In the genomic region with DNA sequence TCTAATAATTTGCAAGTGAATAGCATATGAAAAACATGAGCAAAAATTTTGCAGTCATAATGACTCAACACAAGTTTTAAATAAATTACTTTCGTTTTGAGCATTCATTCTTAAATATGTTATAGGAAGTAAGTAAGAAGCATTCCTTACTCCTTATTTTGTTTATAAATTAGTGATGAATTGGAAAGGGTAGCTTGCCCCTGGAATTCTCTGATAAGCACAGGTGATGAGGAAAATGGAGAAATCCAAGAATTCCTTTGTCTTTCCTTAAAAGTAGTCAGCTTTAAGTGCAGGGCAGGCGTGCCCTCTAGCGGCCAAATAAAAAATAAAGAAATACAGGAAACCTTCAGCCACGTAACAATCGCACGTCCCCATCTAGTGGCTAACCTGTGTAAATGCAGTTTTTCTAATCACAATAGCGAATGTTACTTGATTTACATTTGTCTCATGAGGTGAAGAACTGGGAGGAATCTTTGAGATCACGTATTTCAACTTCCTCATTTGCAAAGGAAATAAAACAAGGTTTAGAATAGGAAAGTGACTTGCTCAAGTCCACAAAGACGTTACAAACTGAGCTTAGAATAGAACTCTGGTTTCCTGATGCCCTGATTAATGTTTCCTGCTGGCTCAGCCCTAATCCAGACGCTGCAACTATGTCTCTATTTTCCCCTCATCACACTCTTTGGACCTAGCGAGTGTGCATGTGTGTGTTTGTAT, we compare ENCODE assay signal across 8 cellular contexts. TPM values are rescaled to one million over a fixed set of nuclear protein-coding genes. Genes with fewer than 3 reads are reported as not detected.
A peak's percentile ranks its signal among the peaks of the same experiment; 100 is the strongest.
DNase-seq lines count a peak whose midpoint lies in the region; TF ChIP-seq lines count a peak whose summit lies in the region.

No MANE protein-coding gene starts in this region.

- DNase-seq in GM12865 (ENCODE audit: low read depth) = peak; percentile 90
- DNase-seq in HFFc6 = peak; percentile 76
- DNase-seq in adipocyte (ENCODE audit: low read depth) = peak; percentile 93
- peak; percentile 47 for DNase-seq in hepatic stellate cell (ENCODE audit: low spot score)
- DNase-seq in smooth muscle cell (lab: John Stamatoyannopoulos, UW; ENCODE audit: unreplicated experiment) = no peak
- DNase-seq in NCI-H1092 (lab: John Stamatoyannopoulos, UW) = no peak
- no peak for DNase-seq in NCI-H2107 treated with DMSO at 0.1 percent for 48 hours (lab: John Stamatoyannopoulos, UW; ENCODE audit: unreplicated experiment)

- H3K9me2 ChIP-seq in OCI-LY1 (ENCODE audit: low read depth, low read length) = no peaks in the 10 kb centered on the region

- H3K4me3 ChIP-seq in GM12865 (ENCODE audit: low read depth, low read length) (peak overlapping the region; percentile 36), OCI-LY1 (ENCODE audit: low read depth, low read length, poor library complexity, severe bottlenecking) (peak overlapping the region; percentile 33), adipocyte (ENCODE audit: low read length) (peak overlapping the region; percentile 68), smooth muscle cell (peak overlapping the region; percentile 7)

- H3K4me3 Mint-ChIP-seq in HFFc6 = peak overlapping the region; percentile 73

- H3K4me1 ChIP-seq in OCI-LY1 (ENCODE audit: insufficient read depth, low read length, severe bottlenecking) = peaks cover 4% of the 10 kb centered on the region
- no peaks in the 10 kb centered on the region for H3K4me1 ChIP-seq in adipocyte (ENCODE audit: control insufficient read depth, insufficient read depth, low read length)
- no peaks in the 10 kb centered on the region for H3K4me1 ChIP-seq in smooth muscle cell (ENCODE audit: low read depth)

- H3K27me3 Mint-ChIP-seq in HFFc6 (ENCODE audit: insufficient read depth) = no peaks in the 10 kb centered on the region

- H3K36me3 ChIP-seq in OCI-LY1 (ENCODE audit: insufficient read depth, low read length) = no peaks in the 10 kb centered on the region
- no peaks in the 10 kb centered on the region for H3K36me3 ChIP-seq in adipocyte (ENCODE audit: control insufficient read depth, insufficient read depth, low read length, severe bottlenecking)
- no peaks in the 10 kb centered on the region for H3K36me3 ChIP-seq in smooth muscle cell (ENCODE audit: low read depth)

- peaks cover 10% of the 10 kb centered on the region for H3K4me1 Mint-ChIP-seq in HFFc6 (ENCODE audit: low read depth)

- H3K79me2 ChIP-seq in OCI-LY1 (ENCODE audit: insufficient read depth, low read length) (no peaks in the 10 kb centered on the region), smooth muscle cell (ENCODE audit: low read depth) (no peaks in the 10 kb centered on the region)

- H2AFZ ChIP-seq in OCI-LY1 (ENCODE audit: low read length) = peak overlapping the region; percentile 96; the same call in 1 of the 2 replicates
- H2AFZ ChIP-seq in smooth muscle cell (ENCODE audit: low read depth) = no peak overlapping the region

- H3K36me3 Mint-ChIP-seq in HFFc6 (ENCODE audit: low read depth) = no peaks in the 10 kb centered on the region

- peak overlapping the region; percentile 67 for H3K4me2 ChIP-seq in OCI-LY1 (ENCODE audit: low read length)
- peak overlapping the region; percentile 45 for H3K4me2 ChIP-seq in smooth muscle cell

- H4K20me1 ChIP-seq in OCI-LY1 (ENCODE audit: insufficient read depth, low read length) (no peaks in the 10 kb centered on the region), smooth muscle cell (ENCODE audit: low read depth) (no peaks in the 10 kb centered on the region)

- H3K27me3 ChIP-seq in OCI-LY1 (ENCODE audit: insufficient read depth, low read length) = no peaks in the 10 kb centered on the region
- H3K27me3 ChIP-seq in adipocyte (replicated peaks; ENCODE audit: control insufficient read depth, insufficient read depth, low read length) = no peaks in the 10 kb centered on the region
- H3K27me3 ChIP-seq in smooth muscle cell (ENCODE audit: low read depth) = peaks cover 28% of the 10 kb centered on the region

- no peak overlapping the region for H3K27ac ChIP-seq in OCI-LY1 (ENCODE audit: low read depth, low read length, poor library complexity, severe bottlenecking)
- no peak overlapping the region for H3K27ac ChIP-seq in smooth muscle cell (ENCODE audit: low read depth)

- H3K9ac ChIP-seq in OCI-LY1 (ENCODE audit: low read length) = no peak overlapping the region
- H3K9ac ChIP-seq in adipocyte (ENCODE audit: low read length) = peak overlapping the region; percentile 62
- no peak overlapping the region for H3K9ac ChIP-seq in smooth muscle cell (ENCODE audit: low read depth)

- TF ChIP-seq CTCF in GM12865 (IDR thresholded peaks at IDR 0.05; ENCODE audit: insufficient read depth, low read depth, low read length, missing control alignments) (peak; percentile 92), HFFc6 (IDR thresholded peaks at IDR 0.05) (peak; percentile 100), OCI-LY1 (IDR thresholded peaks at IDR 0.05; ENCODE audit: low read length) (peak; percentile 97), smooth muscle cell (IDR thresholded peaks at IDR 0.05; ENCODE audit: borderline replicate concordance, insufficient read depth, poor library complexity, severe bottlenecking) (peak; percentile 99)

- H3K27ac Mint-ChIP-seq in HFFc6 = peak overlapping the region; percentile 53

- no peaks in the 10 kb centered on the region for H3F3A ChIP-seq in OCI-LY1 (ENCODE audit: insufficient read depth, low read length)
- no peaks in the 10 kb centered on the region for H3F3A ChIP-seq in smooth muscle cell (ENCODE audit: low read depth)

- WGBS in smooth muscle cell (ENCODE audit: low lambda C conversion rate) = 21% methylated on average over 11 of the region's 11 CpGs

- H3K9me3 Mint-ChIP-seq in HFFc6 = peaks cover 6% of the 10 kb centered on the region; the same call in 1 of the 2 replicates

- H3K9me3 ChIP-seq in OCI-LY1 (ENCODE audit: low read length) = peaks cover 3% of the 10 kb centered on the region; the same call in 1 of the 2 replicates
- no peaks in the 10 kb centered on the region for H3K9me3 ChIP-seq in adipocyte (ENCODE audit: control insufficient read depth, low read length)
- no peaks in the 10 kb centered on the region for H3K9me3 ChIP-seq in smooth muscle cell (replicated peaks; ENCODE audit: low read depth)

RNA-seq across cellular contexts. Expression of a gene that starts 47.2 kb away (rescaled TPM):
- 10 to 100 TPM; 19.5 to 32.2 (median 26.2) TPM for total RNA-seq in HFFc6 (2021; fragmentation: NEBNext Ultra II Directional; extraction: Animal tissue kit (Norgen Biotek cat#: 25700))
- 24.4 and 37.0 TPM in 2 replicates for total RNA-seq in smooth muscle cell
- 48.6 and 52.0 TPM in 2 replicates for polyA plus RNA-seq in smooth muscle cell

Comparison
In these comparisons a context has a peak if more than half of its experiments do, and no peak if none do; other contexts are left out.
1. DNase-seq: peak in GM12865 (single experiment), HFFc6 (single experiment), adipocyte (single experiment) and hepatic stellate cell (single experiment); none in smooth muscle cell (single experiment), NCI-H1092 (single experiment) and NCI-H2107 treated with DMSO at 0.1 percent for 48 hours (single experiment).
2. H3K4me3 ChIP-seq: peak in every context shown above with its lines; median percentile 68 in adipocyte; 36 in GM12865; 33 in OCI-LY1; 7 in smooth muscle cell.
3. Peak in every context shown above with its lines, with median percentiles within 50 percentile points of each other: CTCF ChIP-seq.